In the genomic region with DNA sequence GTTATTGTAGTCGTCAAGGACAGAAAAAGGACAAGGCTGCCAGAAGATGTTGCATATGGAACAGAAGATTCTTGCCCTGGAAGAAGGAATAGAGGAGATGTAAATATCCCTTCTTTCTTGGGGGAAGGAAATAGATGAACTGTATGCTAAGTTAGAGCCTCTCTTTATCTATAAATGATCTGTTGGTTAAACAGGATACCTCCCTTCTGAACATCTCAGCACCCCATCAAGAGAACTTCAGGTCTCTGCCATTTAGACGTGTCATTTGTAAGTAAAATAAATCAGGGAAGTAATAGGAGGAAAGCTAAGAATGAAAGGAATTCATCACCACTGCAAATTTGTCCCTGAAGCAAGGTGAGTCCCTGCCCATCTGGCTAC, we compare ENCODE assay signal across 12 cellular contexts. TPM values are rescaled to one million over a fixed set of nuclear protein-coding genes. Genes with fewer than 3 reads are reported as not detected.
DNase-seq lines count a peak whose midpoint lies in the region; ATAC-seq, FAIRE-seq and TF ChIP-seq lines count a peak whose summit lies in the region.
"Had no signal": no experiment of that assay in that cellular context is flagged by ENCODE, and none has a peak within 500 bp of the region (broad histone marks: within the 10 kb centered on the region; RNA-seq: fewer than 3 reads in every experiment).

No MANE protein-coding gene starts in this region.

- peak overlapping the region; percentile 76 for H3K4me3 Mint-ChIP-seq in T-helper 1 cell treated with Interleukin-12 subunit alpha and Interleukin-12 subunit beta and Interleukin-4 antibody, amounts not matched to agents 30 μg/mL and 1 μg/mL, for 36 hours
- peak overlapping the region; percentile 70 for H3K4me3 Mint-ChIP-seq in activated CD4-positive, alpha-beta memory T cell treated with anti-CD3 and anti-CD28 coated beads for 36 hours

- CTCF ChIA-PET in activated CD4-positive, alpha-beta memory T cell treated with anti-CD3 and anti-CD28 coated beads for 36 hours (lab: Charles Lee), result interaction anchor here (0.6 to 3.1 kb wide), 8 partner anchors 12 to 108 kb away, joined by 3 to 17 read pairs (median 4); a partner anchor contains a TSS

- FAIRE-seq in small intestine (lab: Jason Lieb, UNC), result no peak
- FAIRE-seq: bronchial epithelial cell had no signal

- POLR2A ChIA-PET in activated CD4-positive, alpha-beta memory T cell treated with anti-CD3 and anti-CD28 coated beads for 36 hours (lab: Charles Lee), result interaction anchor here (1.1 to 1.5 kb wide), 3 partner anchors 41 to 43 kb away, joined by 3 read pairs; a partner anchor contains a TSS

- H3K36me3 Mint-ChIP-seq in T-helper 1 cell treated with Interleukin-12 subunit alpha and Interleukin-12 subunit beta and Interleukin-4 antibody, amounts not matched to agents 30 μg/mL and 1 μg/mL, for 36 hours (ENCODE audit: low read depth), result no peaks in the 10 kb centered on the region
- no peaks in the 10 kb centered on the region for H3K36me3 Mint-ChIP-seq in activated CD4-positive, alpha-beta memory T cell treated with anti-CD3 and anti-CD28 coated beads for 36 hours

- no peak overlapping the region for H3K4me3 ChIP-seq in small intestine (ENCODE audit: low read depth in 1 of 2, low read length in 2 of 2)
- H3K4me3 ChIP-seq: MG63 had no signal

- ATAC-seq in foreskin keratinocyte (no peak), GM18867 (IDR thresholded peaks at IDR 0.05; ENCODE audit: unreplicated experiment) (no peak), HG03457 (IDR thresholded peaks at IDR 0.05; ENCODE audit: unreplicated experiment) (no peak)

- H3K27me3 ChIP-seq in foreskin keratinocyte, result no peaks in the 10 kb centered on the region
- no peaks in the 10 kb centered on the region for H3K27me3 ChIP-seq in small intestine (ENCODE audit: control insufficient read depth in 2 of 2, insufficient read depth in 2 of 2, low read length in 2 of 2)
- H3K27me3 ChIP-seq: MG63 had no signal

- intact Hi-C loops in activated CD4-positive, alpha-beta memory T cell treated with anti-CD3 and anti-CD28 coated beads for 36 hours (cut with micrococcal nuclease), result loop anchor here (1.0 kb wide), 4 partner anchors 13 to 116 kb away; no protein-coding TSS in a partner anchor

- DNase-seq in T-helper 1 cell, result no peak
- no peak for DNase-seq in activated CD4-positive, alpha-beta memory T cell treated with anti-CD3 and anti-CD28 coated beads for 36 hours
- DNase-seq in foreskin keratinocyte, result no peak
- no peak for DNase-seq in small intestine
- no peak for DNase-seq in hypothalamus (lab: John Stamatoyannopoulos, UW)
- DNase-seq: 8988T, MG63, SIG-M5 had no signal

- H3K4me1 ChIP-seq in foreskin keratinocyte, result peaks cover 47% of the 10 kb centered on the region
- H3K4me1 ChIP-seq in small intestine (ENCODE audit: control insufficient read depth in 2 of 2, insufficient read depth in 1 of 2, low read depth in 1 of 2, low read length in 1 of 2), result no peaks in the 10 kb centered on the region

- no peaks in the 10 kb centered on the region for H3K36me3 ChIP-seq in small intestine (ENCODE audit: control insufficient read depth in 2 of 2, insufficient read depth in 2 of 2, low read length in 2 of 2)
- H3K36me3 ChIP-seq: MG63 had no signal

- H3K27ac ChIP-seq in foreskin keratinocyte, result peak overlapping the region; percentile 88
- peak overlapping the region; percentile 30 to 58 for H3K27ac ChIP-seq in small intestine (ENCODE audit: low read depth in 1 of 2, low read length in 1 of 2)

- no peaks in the 10 kb centered on the region for H3K9me3 ChIP-seq in small intestine (ENCODE audit: control insufficient read depth, low read depth)
- H3K9me3 ChIP-seq: MG63 had no signal

- H3K9me3 Mint-ChIP-seq in T-helper 1 cell treated with Interleukin-12 subunit alpha and Interleukin-12 subunit beta and Interleukin-4 antibody, amounts not matched to agents 30 μg/mL and 1 μg/mL, for 36 hours, result peaks cover 6% of the 10 kb centered on the region
- H3K9me3 Mint-ChIP-seq in activated CD4-positive, alpha-beta memory T cell treated with anti-CD3 and anti-CD28 coated beads for 36 hours, result no peaks in the 10 kb centered on the region

- H3K27me3 Mint-ChIP-seq in T-helper 1 cell treated with Interleukin-12 subunit alpha and Interleukin-12 subunit beta and Interleukin-4 antibody, amounts not matched to agents 30 μg/mL and 1 μg/mL, for 36 hours (ENCODE audit: low read depth), result no peaks in the 10 kb centered on the region
- no peaks in the 10 kb centered on the region for H3K27me3 Mint-ChIP-seq in activated CD4-positive, alpha-beta memory T cell treated with anti-CD3 and anti-CD28 coated beads for 36 hours

- 39 to 46% (median 45%) methylated on average over 2 of the region's 2 CpGs for WGBS in small intestine, 3 donors

- H3K4me1 Mint-ChIP-seq in T-helper 1 cell treated with Interleukin-12 subunit alpha and Interleukin-12 subunit beta and Interleukin-4 antibody, amounts not matched to agents 30 μg/mL and 1 μg/mL, for 36 hours (ENCODE audit: low read depth), result peaks cover 68% of the 10 kb centered on the region
- H3K4me1 Mint-ChIP-seq in activated CD4-positive, alpha-beta memory T cell treated with anti-CD3 and anti-CD28 coated beads for 36 hours (ENCODE audit: low read depth), result peaks cover 85% of the 10 kb centered on the region

- no peak for TF ChIP-seq CTCF in foreskin keratinocyte (conservative IDR thresholded peaks at IDR 0.05)

- peak overlapping the region; percentile 99 for H3K27ac Mint-ChIP-seq in T-helper 1 cell treated with Interleukin-12 subunit alpha and Interleukin-12 subunit beta and Interleukin-4 antibody, amounts not matched to agents 30 μg/mL and 1 μg/mL, for 36 hours
- peak overlapping the region; percentile 96 for H3K27ac Mint-ChIP-seq in activated CD4-positive, alpha-beta memory T cell treated with anti-CD3 and anti-CD28 coated beads for 36 hours

RNA-seq across cellular contexts. Expression of a gene that starts 42.6 kb away (rescaled TPM):
- total RNA-seq in activated CD4-positive, alpha-beta memory T cell treated with anti-CD3 and anti-CD28 coated beads for 36 hours, result 100 to 1,000 TPM; 259 to 267 TPM
- 70.7 and 92.9 TPM in 2 replicates for total RNA-seq in foreskin keratinocyte
- 24.8 and 27.1 TPM in 2 replicates for polyA plus RNA-seq in foreskin keratinocyte
- polyA plus RNA-seq in small intestine, result 10 to 100 TPM; 10.8 to 16.1 (median 14.5) TPM
